In the genomic region with DNA sequence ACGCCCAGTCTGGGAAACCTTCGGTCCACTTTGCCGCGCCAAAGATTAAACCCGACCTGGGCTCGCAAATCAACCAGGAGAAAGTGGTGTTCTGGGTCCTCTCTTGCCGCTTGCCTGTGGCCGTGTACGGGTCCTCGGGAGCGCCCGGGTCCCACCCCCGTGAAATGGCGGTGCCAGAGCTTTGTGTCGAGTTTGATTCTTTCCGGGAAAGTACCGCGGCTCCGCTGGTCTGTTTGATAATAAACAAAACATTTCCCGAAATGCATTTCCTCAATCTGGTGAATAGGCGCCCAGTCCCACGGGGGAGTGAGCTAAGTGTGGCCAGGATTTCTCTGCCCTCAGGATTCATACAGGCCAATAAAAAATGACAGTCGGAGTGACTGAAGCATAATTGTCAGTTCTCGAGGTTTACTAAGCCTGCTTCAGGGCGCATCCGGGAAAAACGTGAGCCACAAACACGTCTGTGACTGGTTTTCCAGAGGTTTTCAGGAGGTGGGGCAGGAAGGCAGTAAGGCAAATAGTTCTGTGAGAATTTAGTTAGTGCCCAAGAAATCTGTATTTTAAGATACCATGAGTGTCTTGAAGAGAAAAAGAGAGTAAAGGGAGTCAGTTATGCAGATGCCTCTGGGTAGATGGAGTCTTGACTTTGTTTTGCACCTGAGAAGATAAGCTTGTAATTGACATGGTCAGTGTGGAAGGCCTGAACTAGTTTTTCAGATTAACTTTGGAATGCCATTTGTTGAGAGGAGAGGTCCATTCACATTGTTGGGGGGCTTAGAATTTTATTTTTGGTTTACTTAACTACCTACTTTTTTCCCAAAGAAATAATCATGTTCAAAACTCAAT, we compare ENCODE assay signal across 8 cellular contexts. TPM values are rescaled to one million over a fixed set of nuclear protein-coding genes. Genes with fewer than 3 reads are reported as not detected.
DNase-seq lines count a peak whose midpoint lies in the region; ATAC-seq and TF ChIP-seq lines count a peak whose summit lies in the region.

No MANE protein-coding gene starts in this region.

- no peaks in the 10 kb centered on the region for H3K27me3 Mint-ChIP-seq in activated CD4-positive, alpha-beta memory T cell treated with anti-CD3 and anti-CD28 coated beads for 36 hours
- H3K27me3 Mint-ChIP-seq in endodermal cell (ENCODE audit: insufficient read depth) (no peaks in the 10 kb centered on the region), mesothelial cell of epicardium (ENCODE audit: low read depth) (no peaks in the 10 kb centered on the region)

- CTCF ChIA-PET in activated CD4-positive, alpha-beta memory T cell treated with anti-CD3 and anti-CD28 coated beads for 36 hours (lab: Charles Lee) = interaction anchor here (0.6 to 1.6 kb wide), 12 partner anchors 11 to 280 kb away, joined by 3 to 16 read pairs (median 4); no protein-coding TSS in a partner anchor

- no peaks in the 10 kb centered on the region for H3K36me3 Mint-ChIP-seq in activated CD4-positive, alpha-beta memory T cell treated with anti-CD3 and anti-CD28 coated beads for 36 hours
- H3K36me3 Mint-ChIP-seq in endodermal cell (ENCODE audit: low read depth) (peaks cover 15% of the 10 kb centered on the region), mesothelial cell of epicardium (peaks cover 8% of the 10 kb centered on the region)

- H3K27ac Mint-ChIP-seq in activated CD4-positive, alpha-beta memory T cell treated with anti-CD3 and anti-CD28 coated beads for 36 hours = no peak overlapping the region
- no peak overlapping the region for H3K27ac Mint-ChIP-seq in endodermal cell
- H3K27ac Mint-ChIP-seq in mesothelial cell of epicardium = no peak overlapping the region

- peaks cover 10% of the 10 kb centered on the region for H3K4me1 ChIP-seq in ACC112 (ENCODE audit: control insufficient read depth, insufficient read depth, low read length, unreplicated experiment)
- H3K4me1 ChIP-seq in endodermal cell (ENCODE audit: control insufficient read depth, insufficient read depth, low read length) = no peaks in the 10 kb centered on the region

- H3K4me1 Mint-ChIP-seq in activated CD4-positive, alpha-beta memory T cell treated with anti-CD3 and anti-CD28 coated beads for 36 hours (ENCODE audit: low read depth) = peaks cover 32% of the 10 kb centered on the region
- H3K4me1 Mint-ChIP-seq in endodermal cell (no peaks in the 10 kb centered on the region), mesothelial cell of epicardium (peaks cover 14% of the 10 kb centered on the region)

- H3K79me2 ChIP-seq in ACC112 (ENCODE audit: control insufficient read depth, insufficient read depth, low read length, unreplicated experiment) = peaks cover 47% of the 10 kb centered on the region

- H3K9me3 ChIP-seq in endodermal cell (ENCODE audit: control insufficient read depth, low read length) = no peaks in the 10 kb centered on the region

- ATAC-seq in GM18511 (IDR thresholded peaks at IDR 0.05; ENCODE audit: unreplicated experiment) (peak; percentile 38), HG03060 (IDR thresholded peaks at IDR 0.05; ENCODE audit: low read depth, unreplicated experiment) (peak; percentile 22)

- POLR2A ChIA-PET in activated CD4-positive, alpha-beta memory T cell treated with anti-CD3 and anti-CD28 coated beads for 36 hours (lab: Charles Lee) = interaction anchor here (0.7 to 2.0 kb wide), 15 partner anchors 19 to 154 kb away, joined by 3 to 9 read pairs (median 4); partner anchors contain the start of genes IL10RB and TMEM50B

- peak overlapping the region; percentile 99 for H2AFZ ChIP-seq in ACC112 (ENCODE audit: low read length, unreplicated experiment)

- H3K4me3 ChIP-seq in ACC112 (ENCODE audit: low read depth, low read length) = peak overlapping the region; percentile 91
- H3K4me3 ChIP-seq in endodermal cell (ENCODE audit: low read length) = peak overlapping the region; percentile 92

- DNase-seq in NCI-H2227 treated with DMSO at 0.1 percent for 48 hours (lab: John Stamatoyannopoulos, UW) (peak; percentile 71), endodermal cell (no peak), mesothelial cell of epicardium (ENCODE audit: low spot score in 2 of 2, unreplicated experiment in 2 of 2) (peak; percentile 27 to 65)
- DNase-seq in activated CD4-positive, alpha-beta memory T cell treated with anti-CD3 and anti-CD28 coated beads for 36 hours = peak; percentile 84
- DNase-seq in stimulated activated CD8-positive, alpha-beta memory T cell treated with anti-CD3 and anti-CD28 coated beads, Interleukin-2, amount 100 ng/mL, for 1 hour (ENCODE audit: low read depth in 2 of 2) = peak; percentile 22 to 56

- no peaks in the 10 kb centered on the region for H3K9me3 Mint-ChIP-seq in activated CD4-positive, alpha-beta memory T cell treated with anti-CD3 and anti-CD28 coated beads for 36 hours
- H3K9me3 Mint-ChIP-seq in endodermal cell (no peaks in the 10 kb centered on the region), mesothelial cell of epicardium (no peaks in the 10 kb centered on the region)

- no peak overlapping the region for H3K4me3 Mint-ChIP-seq in activated CD4-positive, alpha-beta memory T cell treated with anti-CD3 and anti-CD28 coated beads for 36 hours
- H3K4me3 Mint-ChIP-seq in endodermal cell (no peak overlapping the region), mesothelial cell of epicardium (no peak overlapping the region)

- H3K9ac ChIP-seq in endodermal cell (ENCODE audit: extremely low read depth, low read length, poor library complexity, severe bottlenecking) = peak overlapping the region; percentile 78

- TF ChIP-seq CTCF in endodermal cell (conservative IDR thresholded peaks at IDR 0.05) (no peak), mesothelial cell of epicardium (IDR thresholded peaks at IDR 0.05; ENCODE audit: unreplicated experiment) (no peak)

- 0 to 1% methylated on average over 27 to 28 of the region's 28 CpGs for WGBS in endodermal cell (ENCODE audit: insufficient coverage in 1 of 2, insufficient read length in 1 of 2), 2 experiments

- H3K27ac ChIP-seq in ACC112 (ENCODE audit: low read depth, low read length) = peak overlapping the region; percentile 83
- H3K27ac ChIP-seq in endodermal cell (ENCODE audit: low read depth, low read length) = peak overlapping the region; percentile 81

- peaks cover 3% of the 10 kb centered on the region; the same call in 1 of the 2 replicates for H3K36me3 ChIP-seq in ACC112 (ENCODE audit: insufficient read depth, low read length)
- no peaks in the 10 kb centered on the region for H3K36me3 ChIP-seq in endodermal cell (ENCODE audit: control insufficient read depth, insufficient read depth, low read length)

- H3K27me3 ChIP-seq in ACC112 (ENCODE audit: insufficient read depth, low read length) = no peaks in the 10 kb centered on the region
- no peaks in the 10 kb centered on the region for H3K27me3 ChIP-seq in endodermal cell (ENCODE audit: control insufficient read depth, insufficient read depth, low read length, poor library complexity, severe bottlenecking)

- intact Hi-C loops in activated CD4-positive, alpha-beta memory T cell treated with anti-CD3 and anti-CD28 coated beads for 36 hours (cut with micrococcal nuclease) = loop anchor here (2.0 to 5.0 kb wide), 3 partner anchors 37 to 217 kb away; partner anchors contain the start of genes GART and SON

RNA-seq across cellular contexts. Expression of gene IFNAR1, which starts 0.7 kb away (rescaled TPM):
- 10 to 100 TPM; 28.0 to 32.0 TPM for total RNA-seq in activated CD4-positive, alpha-beta memory T cell treated with anti-CD3 and anti-CD28 coated beads for 36 hours
- 10 to 100 TPM; 11.7 to 16.9 TPM for total RNA-seq in endodermal cell
- polyA plus RNA-seq in endodermal cell (2013, experiment 1 of 2) = 20.8 TPM
- polyA plus RNA-seq in endodermal cell (2013, experiment 2 of 2) = 18.7 TPM
- total RNA-seq in mesothelial cell of epicardium = 24.8 to 28.7 TPM (median 27.0 TPM) in 3 replicates

RNA-seq across cellular contexts. Expression of gene IL10RB, which starts 59.3 kb away (rescaled TPM):
- total RNA-seq in activated CD4-positive, alpha-beta memory T cell treated with anti-CD3 and anti-CD28 coated beads for 36 hours = 10 to 100 TPM; 31.3 to 32.5 TPM
- total RNA-seq in endodermal cell = 1 to 10 TPM; 4.1 to 5.3 TPM
- polyA plus RNA-seq in endodermal cell (2013, experiment 1 of 2) = 11.6 TPM
- polyA plus RNA-seq in endodermal cell (2013, experiment 2 of 2) = 8.9 TPM
- total RNA-seq in mesothelial cell of epicardium = 17.2 to 19.2 TPM (median 19.1 TPM) in 3 replicates
